Comparison of ENCODE assay signal across 10 cellular contexts in the genomic region with DNA sequence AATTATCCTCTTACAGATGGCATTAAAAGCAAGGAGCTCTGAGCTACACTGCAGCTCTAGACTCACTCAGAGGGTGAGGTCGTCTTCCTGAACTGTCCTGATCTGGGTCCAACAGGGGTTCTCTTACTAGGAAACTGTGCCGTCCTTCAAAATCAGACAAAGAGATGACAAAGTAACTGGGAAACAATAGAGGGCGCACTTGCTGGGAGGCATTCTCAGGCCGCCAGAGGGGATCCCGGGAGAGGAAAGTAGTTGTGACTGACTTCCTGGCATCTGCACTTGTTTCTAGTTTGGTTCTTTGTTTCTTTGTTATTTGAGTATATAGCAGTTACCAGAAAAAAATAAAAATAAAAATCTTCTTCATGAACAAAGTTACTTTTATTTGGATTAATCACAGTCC.
DNase-seq lines count a peak whose midpoint lies in the region; ATAC-seq and TF ChIP-seq lines count a peak whose summit lies in the region.
"Had no signal": no experiment of that assay in that cellular context is flagged by ENCODE, and none has a peak within 500 bp of the region (broad histone marks: within the 10 kb centered on the region; RNA-seq: fewer than 3 reads in every experiment).

No MANE protein-coding gene starts in this region.

- no peak for TF ChIP-seq POLR2A in Peyer's patch (IDR thresholded peaks at IDR 0.05)

- H3K36me3 ChIP-seq in left ventricle myocardium inferior (no peaks in the 10 kb centered on the region), Peyer's patch (no peaks in the 10 kb centered on the region)

- peaks cover 12% of the 10 kb centered on the region for H3K9me3 Mint-ChIP-seq in activated naive CD8-positive, alpha-beta T cell treated with anti-CD3 and anti-CD28 coated beads, Interleukin-2, amount 50 U/mL, for 24 hours

- H3K4me3 ChIP-seq in left ventricle myocardium inferior (no peak overlapping the region), Peyer's patch (no peak overlapping the region)
- H3K4me3 ChIP-seq: psoas muscle had no signal

- H3K9me3 ChIP-seq in left ventricle myocardium inferior (replicated peaks) (peaks cover 13% of the 10 kb centered on the region), Peyer's patch (no peaks in the 10 kb centered on the region)
- H3K9me3 ChIP-seq: psoas muscle had no signal

- H3K27me3 ChIP-seq in left ventricle myocardium inferior (ENCODE audit: low read depth) (peaks cover 90% of the 10 kb centered on the region), Peyer's patch (no peaks in the 10 kb centered on the region)

- H3K4me1 Mint-ChIP-seq in activated naive CD8-positive, alpha-beta T cell treated with anti-CD3 and anti-CD28 coated beads, Interleukin-2, amount 50 U/mL, for 24 hours: no peaks in the 10 kb centered on the region

- ATAC-seq in activated naive CD8-positive, alpha-beta T cell treated with anti-CD3 and anti-CD28 coated beads, Interleukin-2, amount 50 U/mL, for 24 hours: no peak
- no peak for ATAC-seq in GM21381 (IDR thresholded peaks at IDR 0.05; ENCODE audit: unreplicated experiment)
- ATAC-seq: psoas muscle had no signal

- H3K27ac ChIP-seq in left ventricle myocardium inferior (replicated peaks) (no peak overlapping the region), Peyer's patch (no peak overlapping the region)
- H3K27ac ChIP-seq: psoas muscle had no signal

- H3K27ac Mint-ChIP-seq in activated naive CD8-positive, alpha-beta T cell treated with anti-CD3 and anti-CD28 coated beads, Interleukin-2, amount 50 U/mL, for 24 hours: no peak overlapping the region

- H3K36me3 Mint-ChIP-seq in activated naive CD8-positive, alpha-beta T cell treated with anti-CD3 and anti-CD28 coated beads, Interleukin-2, amount 50 U/mL, for 24 hours (ENCODE audit: low read depth): peaks cover 2% of the 10 kb centered on the region

- H3K4me3 Mint-ChIP-seq in activated naive CD8-positive, alpha-beta T cell treated with anti-CD3 and anti-CD28 coated beads, Interleukin-2, amount 50 U/mL, for 24 hours: no peak overlapping the region

- TF ChIP-seq CTCF in left ventricle myocardium inferior (IDR thresholded peaks at IDR 0.05; ENCODE audit: borderline replicate concordance) (peak; percentile 46), Peyer's patch (IDR thresholded peaks at IDR 0.05) (peak in 4 of 6 experiments; percentile 14 to 58 (median 50))

- H3K27me3 Mint-ChIP-seq in activated naive CD8-positive, alpha-beta T cell treated with anti-CD3 and anti-CD28 coated beads, Interleukin-2, amount 50 U/mL, for 24 hours: peaks cover 2% of the 10 kb centered on the region

- intact Hi-C loops in left ventricle myocardium inferior (cut with micrococcal nuclease): no loop called here
- intact Hi-C loops in cardiac septum (cut with DNase I): no loop called here

- no peaks in the 10 kb centered on the region for H3K4me1 ChIP-seq in left ventricle myocardium inferior
- no peaks in the 10 kb centered on the region for H3K4me1 ChIP-seq in Peyer's patch
- H3K4me1 ChIP-seq: psoas muscle had no signal

- DNase-seq in left ventricle myocardium inferior (no peak), cardiac septum (ENCODE audit: low spot score) (no peak), Peyer's patch (peak in 1 of 3 donors; percentile 68), glomerular visceral epithelial cell (ENCODE audit: extremely low spot score) (peak; percentile 37), amniotic stem cell (lab: John Stamatoyannopoulos, UW) (no peak), T1000 (lab: John Stamatoyannopoulos, UW) (no peak)
- no peak for DNase-seq in activated naive CD8-positive, alpha-beta T cell treated with anti-CD3 and anti-CD28 coated beads, Interleukin-2, amount 50 U/mL, for 24 hours
- DNase-seq: COR-L47 had no signal
